In the genomic region with DNA sequence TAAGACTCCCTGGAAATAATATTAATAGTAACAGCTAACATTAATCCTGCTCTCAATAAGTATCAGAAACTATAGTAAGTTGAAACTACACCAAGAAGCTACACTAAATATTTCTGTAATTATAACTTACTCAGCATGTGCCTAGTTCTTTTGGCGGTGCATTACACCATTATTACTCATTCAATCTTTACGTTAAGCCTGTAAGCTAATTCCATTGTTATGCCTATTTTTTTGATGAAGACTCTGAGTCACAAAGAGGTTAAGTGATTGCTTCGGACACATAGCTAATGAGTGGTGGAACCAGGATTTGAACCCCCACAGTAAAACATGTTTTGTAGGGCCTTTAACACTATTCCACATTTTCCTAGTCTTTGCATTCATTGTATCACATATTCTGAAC, we compare ENCODE assay signal across 12 cellular contexts.
DNase-seq lines count a peak whose midpoint lies in the region; ATAC-seq and TF ChIP-seq lines count a peak whose summit lies in the region.
"Had no signal": no experiment of that assay in that cellular context is flagged by ENCODE, and none has a peak within 500 bp of the region (broad histone marks: within the 10 kb centered on the region; RNA-seq: fewer than 3 reads in every experiment).

No MANE protein-coding gene starts in this region.

- no peak overlapping the region for H3K9ac ChIP-seq in neuronal stem cell (ENCODE audit: low read depth, low read length, poor library complexity)

- H3K14ac ChIP-seq in neuronal stem cell (ENCODE audit: low read length), result no peak overlapping the region

- no peak overlapping the region for H4K91ac ChIP-seq in neuronal stem cell (ENCODE audit: low read depth, low read length, poor library complexity)

- no peak overlapping the region for H3K4me3 ChIP-seq in neuronal stem cell (ENCODE audit: low read length in 2 of 2)
- H3K4me3 ChIP-seq: thoracic aorta had no signal

- H3K4ac ChIP-seq in neuronal stem cell (ENCODE audit: low read length), result no peak overlapping the region

- no peak overlapping the region for H2BK12ac ChIP-seq in neuronal stem cell (ENCODE audit: low read length)

- no peak overlapping the region for H2AK5ac ChIP-seq in neuronal stem cell (ENCODE audit: low read depth, low read length)

- peak; percentile 85 for DNase-seq in EL
- peak; percentile 86 for DNase-seq in RWPE1 (ENCODE audit: low spot score)
- DNase-seq in epithelial cell of prostate (ENCODE audit: low read depth, low spot score), result no peak
- no peak for DNase-seq in neuronal stem cell (ENCODE audit: low spot score)
- DNase-seq in NCI-H345 treated with DMSO at 0.1 percent for 48 hours (lab: John Stamatoyannopoulos, UW; ENCODE audit: unreplicated experiment), result no peak
- DNase-seq in HK-2 (ENCODE audit: unreplicated experiment), result no peak
- DNase-seq in NCI-H1105 treated with DMSO at 0.1 percent for 48 hours (lab: John Stamatoyannopoulos, UW), result no peak
- DNase-seq: activated CD4-positive, alpha-beta T cell treated with anti-CD3 and anti-CD28 coated beads for 4 hours; NCI-H446 treated with DMSO at 0.1 percent for 48 hours had no signal

- H3K4me2 ChIP-seq in neuronal stem cell (ENCODE audit: insufficient read depth, low read length, poor library complexity, severe bottlenecking), result no peak overlapping the region

- no peak overlapping the region for H4K8ac ChIP-seq in neuronal stem cell (ENCODE audit: low read depth, low read length)

- POLR2A ChIA-PET in RWPE1 (lab: Yijun Ruan, JAX; ENCODE audit: low non-redundant PET), result no interaction called here

- H3K27me3 ChIP-seq in neuronal stem cell (ENCODE audit: control insufficient read depth in 3 of 3, insufficient read depth in 3 of 3, low read depth in 1 of 3, low read length in 3 of 3), result no peaks in the 10 kb centered on the region

- H2BK120ac ChIP-seq in neuronal stem cell (ENCODE audit: low read depth, low read length), result no peak overlapping the region

- H3K23ac ChIP-seq in neuronal stem cell (ENCODE audit: low read depth, low read length, poor library complexity), result no peak overlapping the region

- H2BK5ac ChIP-seq in neuronal stem cell (ENCODE audit: low read length), result no peak overlapping the region

- no peak overlapping the region for H3K18ac ChIP-seq in neuronal stem cell (ENCODE audit: low read length)

- CTCF ChIA-PET in RWPE1 (lab: Yijun Ruan, JAX), result interaction anchor here (1.0 kb wide), 1 partner anchor 789 kb away, joined by 4 read pairs; no protein-coding TSS in a partner anchor

- no peaks in the 10 kb centered on the region for H3K79me1 ChIP-seq in neuronal stem cell (ENCODE audit: low read depth, low read length)

- H3K27ac ChIP-seq in RWPE1 (no peak overlapping the region), epithelial cell of prostate (peak overlapping the region; percentile 80), neuronal stem cell (replicated peaks; ENCODE audit: low read length) (no peak overlapping the region)
- H3K27ac ChIP-seq: thoracic aorta had no signal

- no peak overlapping the region for H2BK15ac ChIP-seq in neuronal stem cell (ENCODE audit: low read length)

- TF ChIP-seq CTCF in RWPE1 (conservative IDR thresholded peaks at IDR 0.05; ENCODE audit: low read depth), result no peak

- H2AFZ ChIP-seq in neuronal stem cell (ENCODE audit: low read length), result peak overlapping the region; percentile 33

- H3K9me3 ChIP-seq in neuronal stem cell (replicated peaks in 1 of 2; ENCODE audit: control insufficient read depth in 2 of 2, insufficient read depth in 1 of 2, low read depth in 1 of 2, low read length in 2 of 2), result peaks cover 2 to 9% of the 10 kb centered on the region in 2 donors
- H3K9me3 ChIP-seq: thoracic aorta had no signal

- no peaks in the 10 kb centered on the region for H3K36me3 ChIP-seq in neuronal stem cell (replicated peaks in 1 of 2; ENCODE audit: control insufficient read depth in 2 of 2, insufficient read depth in 2 of 2, low read length in 2 of 2)
- H3K36me3 ChIP-seq: thoracic aorta had no signal

- WGBS in neuronal stem cell (ENCODE audit: extremely low coverage in 2 of 2, insufficient read length in 2 of 2, insufficient replicate concordance in 1 of 2), 2 donors, result no CpG with 5 or more reads among the region's 3 CpGs

- H3K4me1 ChIP-seq in neuronal stem cell (ENCODE audit: control insufficient read depth in 2 of 2, insufficient read depth in 1 of 2, low read depth in 1 of 2, low read length in 2 of 2), result peaks cover 0 to 4% of the 10 kb centered on the region in 2 donors

- no peak for ATAC-seq in GM21825 (IDR thresholded peaks at IDR 0.05; ENCODE audit: unreplicated experiment)
- ATAC-seq: activated naive CD4-positive, alpha-beta T cell treated with anti-CD3 and anti-CD28 coated beads, Interleukin-2, amount 50 U/mL, for 72 hours had no signal

Comparison
In these comparisons a context has a peak if more than half of its experiments do, and no peak if none do; other contexts are left out.
1. DNase-seq: peak in EL (single experiment) and RWPE1 (single experiment); none in epithelial cell of prostate (single experiment), neuronal stem cell (single experiment), NCI-H345 treated with DMSO at 0.1 percent for 48 hours (single experiment), HK-2 (single experiment) and NCI-H1105 treated with DMSO at 0.1 percent for 48 hours (single experiment).